ENCODE assay signal across 23 cellular contexts in the genomic region with DNA sequence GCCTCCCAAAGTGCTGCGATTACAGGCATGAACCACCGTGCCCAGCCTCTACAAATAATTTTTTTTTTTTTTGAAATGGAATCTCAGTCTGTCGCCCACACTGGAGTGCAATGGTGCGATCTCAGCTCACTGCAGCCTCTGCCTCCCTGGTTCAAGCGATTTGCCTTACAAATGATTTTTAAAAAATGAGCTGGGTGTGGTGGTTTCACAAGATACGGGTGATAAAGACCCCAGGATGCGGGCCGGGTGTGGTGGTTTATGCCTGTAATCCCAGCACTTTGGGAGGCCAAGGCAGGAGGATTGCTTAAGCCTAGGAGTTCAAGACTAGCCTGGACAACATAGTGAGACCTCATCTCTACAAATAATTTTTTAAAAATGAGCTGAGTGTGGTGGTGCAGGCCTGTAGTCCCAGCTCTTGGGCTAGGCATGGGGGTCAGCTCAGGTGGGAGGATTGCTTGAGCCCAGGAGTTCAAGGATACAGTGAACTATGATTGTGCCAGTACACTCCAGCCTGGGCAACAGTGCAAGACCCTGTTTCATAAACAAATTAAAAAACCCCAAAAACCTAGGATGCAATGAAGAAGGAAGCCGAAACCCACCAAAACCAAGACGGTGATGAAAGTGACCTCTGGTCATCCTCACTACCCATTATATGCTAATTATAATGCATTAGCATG. TPM values are rescaled to one million over a fixed set of nuclear protein-coding genes. Genes with fewer than 3 reads are reported as not detected.
"Had no signal": no experiment of that assay in that cellular context is flagged by ENCODE, and none has a peak within 500 bp of the region (broad histone marks: within the 10 kb centered on the region; RNA-seq: fewer than 3 reads in every experiment).

No MANE protein-coding gene starts in this region.

- H3K27me3 Mint-ChIP-seq: dendritic cell treated with granulocyte-macrophage colony-stimulating factor and Interleukin-4, amounts not matched to agents 40 ng/mL and 50 ng/mL, for 4 days had no signal

- H3K4me3 ChIP-seq: colonic mucosa, coronary artery, dorsolateral prefrontal cortex, esophagus squamous epithelium, gastrocnemius medialis, gastroesophageal sphincter, heart left ventricle, heart right ventricle, hepatocyte had no signal

- H3K27ac ChIP-seq: colonic mucosa, dorsolateral prefrontal cortex, epithelial cell of prostate, foreskin keratinocyte, gastrocnemius medialis, gastroesophageal sphincter, heart left ventricle, heart right ventricle, hepatocyte had no signal

- H3K27ac Mint-ChIP-seq: dendritic cell treated with granulocyte-macrophage colony-stimulating factor and Interleukin-4, amounts not matched to agents 40 ng/mL and 50 ng/mL, for 4 days; effector memory CD8-positive, alpha-beta T cell; endodermal cell had no signal

- H2AFZ ChIP-seq: hepatocyte had no signal

- H3K9me3 Mint-ChIP-seq: dendritic cell treated with granulocyte-macrophage colony-stimulating factor and Interleukin-4, amounts not matched to agents 40 ng/mL and 50 ng/mL, for 4 days; effector memory CD8-positive, alpha-beta T cell had no signal

- H3K36me3 ChIP-seq: colonic mucosa, esophagus squamous epithelium, gastrocnemius medialis, gastroesophageal sphincter had no signal

- DNase-seq: colonic mucosa; cortex of kidney; dermis blood vessel endothelial cell; dorsolateral prefrontal cortex; effector CD4-positive, alpha-beta T cell; effector CD8-positive, alpha-beta T cell; effector memory CD4-positive, alpha-beta T cell; effector memory CD8-positive, alpha-beta T cell; endodermal cell; erythroblast; esophagus squamous epithelium; foreskin melanocyte; glutamatergic neuron; heart left ventricle; heart right ventricle had no signal

- H3K9me3 ChIP-seq: colonic mucosa, esophagus squamous epithelium, gastrocnemius medialis, gastroesophageal sphincter, heart left ventricle had no signal

- H3K4me3 Mint-ChIP-seq: dendritic cell treated with granulocyte-macrophage colony-stimulating factor and Interleukin-4, amounts not matched to agents 40 ng/mL and 50 ng/mL, for 4 days; endodermal cell had no signal

- H3K27me3 ChIP-seq: colonic mucosa, esophagus squamous epithelium, gastrocnemius medialis, gastroesophageal sphincter, heart left ventricle, hepatocyte had no signal

- H3K4me1 ChIP-seq: colonic mucosa, foreskin keratinocyte, gastrocnemius medialis, gastroesophageal sphincter had no signal

- H3K4me2 ChIP-seq: hepatocyte had no signal

- ATAC-seq: effector memory CD8-positive, alpha-beta T cell; esophagus mucosa; foreskin keratinocyte; gastrocnemius medialis had no signal

RNA-seq across cellular contexts. Expression of gene PDGFRA, which starts 27.5 kb away (rescaled TPM):
- polyA plus RNA-seq: foreskin keratinocyte had no signal
